Comparison of ENCODE assay signal across 7 cellular contexts in genomic region chr5:141476132-141476909, GRCh38. TPM values are rescaled to one million over a fixed set of nuclear protein-coding genes. Genes with fewer than 3 reads are reported as not detected.
DNase-seq lines count a peak whose midpoint lies in the region; ATAC-seq, FAIRE-seq and TF ChIP-seq lines count a peak whose summit lies in the region.

No MANE protein-coding gene starts in this region.

- peaks cover 55% of the 10 kb centered on the region for H3K27me3 Mint-ChIP-seq in activated T-helper 1 cell treated with anti-CD3 and anti-CD28 coated beads, Interleukin-12 subunit alpha, Interleukin-12 subunit beta, Interleukin-2, Interleukin-4 antibody, amounts not matched to agents 30 ng/mL and 10 ng/mL and 1 ng/mL, durations not matched to agents 14 hours and 24 hours and 36 hours (ENCODE audit: insufficient read depth)

- peaks cover 16% of the 10 kb centered on the region for H3K4me1 Mint-ChIP-seq in activated T-helper 1 cell treated with anti-CD3 and anti-CD28 coated beads, Interleukin-12 subunit alpha, Interleukin-12 subunit beta, Interleukin-2, Interleukin-4 antibody, amounts not matched to agents 30 ng/mL and 10 ng/mL and 1 ng/mL, durations not matched to agents 14 hours and 24 hours and 36 hours (ENCODE audit: low read depth)

- ATAC-seq in GM21717 (IDR thresholded peaks at IDR 0.05; ENCODE audit: unreplicated experiment): peak; percentile 41
- peak; percentile 49 to 71 (median 60) for ATAC-seq in pancreas

- WGBS in pancreas, 2 donors: 3 to 4% methylated on average over 58 of the region's 58 CpGs

- no peaks in the 10 kb centered on the region for H3K36me3 ChIP-seq in pancreas

- FAIRE-seq in pancreas (lab: Jason Lieb, UNC): no peak

- DNase-seq in GM03348 (ENCODE audit: low spot score) (peak; percentile 77), Kasumi-1 (lab: John Stamatoyannopoulos, UW) (peak; percentile 54), glomerular visceral epithelial cell (ENCODE audit: extremely low spot score) (peak; percentile 76), pancreas (peak; percentile 21 to 73 (median 42)), activated gamma-delta T cell (lab: John Stamatoyannopoulos, UW) (no peak)
- DNase-seq in activated T-helper 1 cell treated with anti-CD3 and anti-CD28 coated beads, Interleukin-12 subunit alpha, Interleukin-12 subunit beta, Interleukin-2, Interleukin-4 antibody, amounts not matched to agents 30 ng/mL and 10 ng/mL and 1 ng/mL, durations not matched to agents 14 hours and 24 hours and 36 hours (ENCODE audit: low spot score): no peak

- no peaks in the 10 kb centered on the region for H3K9me3 Mint-ChIP-seq in activated T-helper 1 cell treated with anti-CD3 and anti-CD28 coated beads, Interleukin-12 subunit alpha, Interleukin-12 subunit beta, Interleukin-2, Interleukin-4 antibody, amounts not matched to agents 30 ng/mL and 10 ng/mL and 1 ng/mL, durations not matched to agents 14 hours and 24 hours and 36 hours

- H3K4me3 Mint-ChIP-seq in activated T-helper 1 cell treated with anti-CD3 and anti-CD28 coated beads, Interleukin-12 subunit alpha, Interleukin-12 subunit beta, Interleukin-2, Interleukin-4 antibody, amounts not matched to agents 30 ng/mL and 10 ng/mL and 1 ng/mL, durations not matched to agents 14 hours and 24 hours and 36 hours: peak overlapping the region; percentile 90

- H3K27me3 ChIP-seq in pancreas: no peaks in the 10 kb centered on the region

- no peaks in the 10 kb centered on the region for H3K36me3 Mint-ChIP-seq in activated T-helper 1 cell treated with anti-CD3 and anti-CD28 coated beads, Interleukin-12 subunit alpha, Interleukin-12 subunit beta, Interleukin-2, Interleukin-4 antibody, amounts not matched to agents 30 ng/mL and 10 ng/mL and 1 ng/mL, durations not matched to agents 14 hours and 24 hours and 36 hours (ENCODE audit: low read depth)

- peak overlapping the region; percentile 15 to 55 (median 45) for H3K4me3 ChIP-seq in pancreas

- intact Hi-C loops in activated T-helper 1 cell treated with anti-CD3 and anti-CD28 coated beads, Interleukin-12 subunit alpha, Interleukin-12 subunit beta, Interleukin-2, Interleukin-4 antibody, amounts not matched to agents 30 ng/mL and 10 ng/mL and 1 ng/mL, durations not matched to agents 14 hours and 24 hours and 36 hours (cut with micrococcal nuclease): loop anchor here (1.0 to 5.0 kb wide), 2 partner anchors 48 to 54 kb away; partner anchors contain the start of gene PCDHGA11
- intact Hi-C loops in pancreas (cut with DNase I): no loop called here

- H3K27ac ChIP-seq in pancreas: peak overlapping the region in 3 of 4 donors; percentile 69 to 85 (median 83)

- no peaks in the 10 kb centered on the region for H3K9me3 ChIP-seq in pancreas

- H3K4me1 ChIP-seq in pancreas: peaks cover 0 to 21% (median 0%) of the 10 kb centered on the region in 3 donors

- no peak for TF ChIP-seq CTCF in pancreas (IDR thresholded peaks at IDR 0.05)

- H3K27ac Mint-ChIP-seq in activated T-helper 1 cell treated with anti-CD3 and anti-CD28 coated beads, Interleukin-12 subunit alpha, Interleukin-12 subunit beta, Interleukin-2, Interleukin-4 antibody, amounts not matched to agents 30 ng/mL and 10 ng/mL and 1 ng/mL, durations not matched to agents 14 hours and 24 hours and 36 hours: no peak overlapping the region

RNA-seq across cellular contexts. Expression of gene PCDHGC3, which starts 0.6 kb away (rescaled TPM):
- total RNA-seq in activated T-helper 1 cell treated with anti-CD3 and anti-CD28 coated beads, Interleukin-12 subunit alpha, Interleukin-12 subunit beta, Interleukin-2, Interleukin-4 antibody, amounts not matched to agents 30 ng/mL and 10 ng/mL and 1 ng/mL, durations not matched to agents 14 hours and 24 hours and 36 hours: 0.31 and 0.32 TPM in 2 replicates
- 10 to 100 TPM in 5 of 6 donors, 1 to 10 TPM in 1; 9.1 to 25.3 (median 16.7) TPM for total RNA-seq in pancreas
- 10 to 100 TPM; 20.0 to 23.1 TPM for polyA plus RNA-seq in pancreas

RNA-seq across cellular contexts. Expression of gene PCDHGC4, which starts 8.5 kb away (rescaled TPM):
- total RNA-seq in activated T-helper 1 cell treated with anti-CD3 and anti-CD28 coated beads, Interleukin-12 subunit alpha, Interleukin-12 subunit beta, Interleukin-2, Interleukin-4 antibody, amounts not matched to agents 30 ng/mL and 10 ng/mL and 1 ng/mL, durations not matched to agents 14 hours and 24 hours and 36 hours: not detected in 2 replicates
- 1 to 10 TPM in 3 of 6 donors, under 1 TPM in 3; 0.41 to 1.4 (median 0.91) TPM for total RNA-seq in pancreas
- under 1 TPM; 0.35 to 0.65 TPM for polyA plus RNA-seq in pancreas

RNA-seq across cellular contexts. Expression of gene PCDHGC5, which starts 12.6 kb away (rescaled TPM):
- not detected in 2 replicates for total RNA-seq in activated T-helper 1 cell treated with anti-CD3 and anti-CD28 coated beads, Interleukin-12 subunit alpha, Interleukin-12 subunit beta, Interleukin-2, Interleukin-4 antibody, amounts not matched to agents 30 ng/mL and 10 ng/mL and 1 ng/mL, durations not matched to agents 14 hours and 24 hours and 36 hours
- under 1 TPM; 0.17 to 0.98 (median 0.76) TPM for total RNA-seq in pancreas
- polyA plus RNA-seq in pancreas: under 1 TPM; 0.09 to 0.61 TPM

RNA-seq across cellular contexts. Expression of gene PCDHGA12, which starts 46.0 kb away (rescaled TPM):
- 0.18 TPM in 1 of 2 replicates, not detected in the other for total RNA-seq in activated T-helper 1 cell treated with anti-CD3 and anti-CD28 coated beads, Interleukin-12 subunit alpha, Interleukin-12 subunit beta, Interleukin-2, Interleukin-4 antibody, amounts not matched to agents 30 ng/mL and 10 ng/mL and 1 ng/mL, durations not matched to agents 14 hours and 24 hours and 36 hours
- 1 to 10 TPM; 1.2 to 2.3 (median 1.6) TPM for total RNA-seq in pancreas
- 1 to 10 TPM in 1 of 2 donors, under 1 TPM in 1; 0.33 to 1.2 TPM for polyA plus RNA-seq in pancreas

RNA-seq across cellular contexts. Expression of gene PCDHGA11, which starts 55.5 kb away (rescaled TPM):
- 0.16 and 0.24 TPM in 2 replicates for total RNA-seq in activated T-helper 1 cell treated with anti-CD3 and anti-CD28 coated beads, Interleukin-12 subunit alpha, Interleukin-12 subunit beta, Interleukin-2, Interleukin-4 antibody, amounts not matched to agents 30 ng/mL and 10 ng/mL and 1 ng/mL, durations not matched to agents 14 hours and 24 hours and 36 hours
- 1 to 10 TPM; 1.2 to 2.6 (median 1.6) TPM for total RNA-seq in pancreas
- under 1 TPM; 0.23 to 0.99 TPM for polyA plus RNA-seq in pancreas

Comparison
In these comparisons a context has a peak if more than half of its experiments do, and no peak if none do; other contexts are left out.
1. DNase-seq: peak in GM03348 (single experiment), Kasumi-1 (2 of 2), glomerular visceral epithelial cell (single experiment) and pancreas (6 of 6); none in activated T-helper 1 cell treated with anti-CD3 and anti-CD28 coated beads, Interleukin-12 subunit alpha, Interleukin-12 subunit beta, Interleukin-2, Interleukin-4 antibody, amounts not matched to agents 30 ng/mL and 10 ng/mL and 1 ng/mL, durations not matched to agents 14 hours and 24 hours and 36 hours (single experiment) and activated gamma-delta T cell (single experiment).